9 cellular contexts compared by ENCODE assay signal in the genomic region with DNA sequence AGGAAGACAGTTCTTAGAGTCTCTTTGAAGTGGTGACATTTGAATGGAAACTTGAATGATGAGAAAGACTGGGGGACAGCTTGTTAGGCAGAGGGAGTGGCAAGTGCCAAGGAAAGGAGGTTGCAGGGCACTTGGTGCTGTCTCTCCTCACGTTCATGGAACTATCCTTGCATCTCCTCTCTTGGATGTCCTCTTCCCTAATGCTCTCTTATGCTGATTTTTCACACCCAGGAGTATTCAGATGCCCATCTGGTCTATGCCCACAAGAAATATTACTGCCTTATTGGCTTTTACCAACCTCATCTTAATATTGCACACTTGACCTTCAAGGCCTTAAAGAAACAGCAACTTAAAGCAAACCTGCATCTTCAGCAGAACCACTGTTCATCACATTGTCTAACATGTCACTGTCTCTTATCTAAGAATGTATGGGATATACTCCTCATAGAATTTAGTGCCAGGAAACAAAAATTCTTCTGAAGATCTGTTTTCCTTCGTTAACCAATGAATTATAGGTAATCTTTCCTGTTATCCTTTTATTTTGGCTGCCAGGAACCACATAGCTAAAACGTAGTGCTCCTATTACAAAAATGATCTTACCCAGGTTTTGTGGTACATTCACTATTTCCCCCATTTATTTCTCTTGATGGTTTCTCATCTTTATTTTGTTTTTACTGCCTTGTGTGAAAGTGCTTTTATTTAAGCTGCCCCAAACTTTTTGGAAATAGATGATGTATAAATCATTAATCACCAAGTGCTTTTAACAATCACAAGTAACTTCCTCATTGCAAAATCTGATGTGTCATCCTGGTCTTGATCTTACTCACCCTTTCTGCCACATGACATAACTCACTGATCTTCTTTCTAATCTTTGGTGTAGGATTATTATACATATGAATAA. TPM values are rescaled to one million over a fixed set of nuclear protein-coding genes. Genes with fewer than 3 reads are reported as not detected.
A peak's percentile ranks its signal among the peaks of the same experiment; 100 is the strongest.
DNase-seq lines count a peak whose midpoint lies in the region; ATAC-seq and TF ChIP-seq lines count a peak whose summit lies in the region.
"Had no signal": no experiment of that assay in that cellular context is flagged by ENCODE, and none has a peak within 500 bp of the region (broad histone marks: within the 10 kb centered on the region; RNA-seq: fewer than 3 reads in every experiment).

No MANE protein-coding gene starts in this region.

- ATAC-seq in GM18909 (IDR thresholded peaks at IDR 0.05; ENCODE audit: poor library complexity, unreplicated experiment) (peak; percentile 99), HG02870 (IDR thresholded peaks at IDR 0.05; ENCODE audit: unreplicated experiment) (peak; percentile 100), PC-3 (peak; percentile 76), omental fat pad (ENCODE audit: low FRiP score) (peak; percentile 32)

- H3K27me3 ChIP-seq in PC-3 (ENCODE audit: low read length), result no peaks in the 10 kb centered on the region

- no TSS peak for BruUV-seq in PC-3 (replicated peaks; lab: Mats Ljungman, UMichigan)

- TF ChIP-seq CTCF in PC-3 (conservative IDR thresholded peaks at IDR 0.05; ENCODE audit: low read depth, low read length) (no peak), omental fat pad (IDR thresholded peaks at IDR 0.05) (no peak)

- H4K20me1 ChIP-seq in PC-3 (ENCODE audit: low read length), result no peaks in the 10 kb centered on the region

- intact Hi-C loops in PC-3 (cut with micrococcal nuclease), result no loop called here

- no peak overlapping the region for H2AFZ ChIP-seq in PC-3 (ENCODE audit: low read length)

- CTCF ChIA-PET in PC-3 (lab: Charles Lee), result no interaction called here

- peak; percentile 75 for DNase-seq in PC-3
- no peak for DNase-seq in omental fat pad (ENCODE audit: low spot score)
- DNase-seq in HK-2 (ENCODE audit: unreplicated experiment), result no peak
- no peak for DNase-seq in activated naive CD4-positive, alpha-beta T cell treated with Interleukin-2 at 50 U/mL for 16 hours
- no peak for DNase-seq in stimulated activated CD8-positive, alpha-beta memory T cell treated with anti-CD3 and anti-CD28 coated beads, Interleukin-4, amount 100 ng/mL, for 48 hours
- DNase-seq in activated T-cell treated with anti-CD3 and anti-CD28 coated beads, Interleukin-2, amount 50 U/mL, for 48 hours, result no peak
- DNase-seq: NCI-H510A had no signal

- H3K79me2 ChIP-seq in PC-3 (ENCODE audit: low read length), result no peaks in the 10 kb centered on the region

- no peaks in the 10 kb centered on the region for H3K9me2 ChIP-seq in PC-3 (replicated peaks; ENCODE audit: low read length)

- H3K27ac ChIP-seq in PC-3 (ENCODE audit: low read length), result peak overlapping the region; percentile 63

- POLR2A ChIA-PET in PC-3 (lab: Charles Lee; ENCODE audit: unreplicated experiment), result no interaction called here

- H3K4me3 ChIP-seq in PC-3 (ENCODE audit: low read length), result no peak overlapping the region

- no peaks in the 10 kb centered on the region for H3K36me3 ChIP-seq in PC-3 (ENCODE audit: low read depth, low read length)

- H3K4me2 ChIP-seq in PC-3 (ENCODE audit: low read length), result peak overlapping the region; percentile 65

- peaks cover 20% of the 10 kb centered on the region for H3K4me1 ChIP-seq in PC-3 (ENCODE audit: insufficient read depth, low read length)

- H3F3A ChIP-seq in PC-3 (ENCODE audit: low read length, unreplicated experiment), result no peaks in the 10 kb centered on the region

- H3K9me3 ChIP-seq in PC-3 (ENCODE audit: low read length), result no peaks in the 10 kb centered on the region

- H3K9ac ChIP-seq in PC-3 (ENCODE audit: low read length), result no peak overlapping the region

RNA-seq across cellular contexts. Expression of gene RGS17, which starts 12.8 kb away (rescaled TPM):
- 0.40 and 1.4 TPM in 2 replicates for total RNA-seq in PC-3 (2014; rRNA removed)
- 1 to 10 TPM in 3 of 4 donors, under 1 TPM in 1; 0.47 to 7.4 (median 3.0) TPM for total RNA-seq in omental fat pad

Comparison
In these comparisons a context has a peak if more than half of its experiments do, and no peak if none do; other contexts are left out.
1. ATAC-seq: peak in every context shown above with its lines; median percentile 100 in HG02870; 99 in GM18909; 76 in PC-3; 32 in omental fat pad.